In genomic region chr19:37719111-37719926, GRCh38 we compare ENCODE assay signal across 8 cellular contexts.
A peak's percentile ranks its signal among the peaks of the same experiment; 100 is the strongest.
DNase-seq lines count a peak whose midpoint lies in the region; ATAC-seq, FAIRE-seq and TF ChIP-seq lines count a peak whose summit lies in the region.

Gene ZNF607, minus strand, starts transcription at chr19:37719761. Its CDS starts 8,143 bp downstream, at chr19:37711618.

- peak within 1 kb of the TSS; percentile 89 for H3K4me3 ChIP-seq in coronary artery

- DNase-seq in NCI-H2227 (lab: John Stamatoyannopoulos, UW; ENCODE audit: unreplicated experiment), result peak; percentile 100
- DNase-seq in activated CD4-positive, alpha-beta T cell treated with anti-CD3 and anti-CD28 coated beads for 4 hours, result peak; percentile 81 to 82
- DNase-seq in coronary artery (ENCODE audit: low spot score), result peak; percentile 88
- DNase-seq in left kidney (ENCODE audit: low read depth, low spot score), result peak; percentile 99
- DNase-seq in stimulated activated CD4-positive, alpha-beta T cell treated with anti-CD3 and anti-CD28 coated beads, Interleukin-1b, Interleukin-23, amount 100 ng/mL, for 48 hours, result peak; percentile 89

- peak; percentile 48 for TF ChIP-seq CTCF in coronary artery (IDR thresholded peaks at IDR 0.05)

- peak; percentile 77 for FAIRE-seq in A204.1 (lab: Jason Lieb, UNC)

- H3K27ac ChIP-seq in coronary artery, result peak within 1 kb of the TSS; percentile 71 to 80

- ATAC-seq in GM18858 (IDR thresholded peaks at IDR 0.05; ENCODE audit: unreplicated experiment) (peak; percentile 84), HG03095 (IDR thresholded peaks at IDR 0.05; ENCODE audit: unreplicated experiment) (peak; percentile 81)

Comparison
In these comparisons a context has a peak if more than half of its experiments do, and no peak if none do; other contexts are left out.
1. Peak in every context shown above with its lines: DNase-seq, ATAC-seq, H3K4me3 ChIP-seq and H3K27ac ChIP-seq.